Comparison of ENCODE assay signal across 27 cellular contexts in genomic region chr10:3273966-3274365, GRCh38.
"Had no signal": no experiment of that assay in that cellular context is flagged by ENCODE, and none has a peak within 500 bp of the region (broad histone marks: within the 10 kb centered on the region; RNA-seq: fewer than 3 reads in every experiment).

No MANE protein-coding gene starts in this region.

- H3K36me3 ChIP-seq: colonic mucosa, esophagus muscularis mucosa, gastroesophageal sphincter, heart left ventricle, suprapubic skin, transverse colon, vagina had no signal

- H3K36me3 Mint-ChIP-seq: naive B cell; natural killer cell treated with Interleukin-12 subunit alpha and Interleukin-12 subunit beta and Interleukin-15 and Interleukin-18, amount 100 ng/mL, for 72 hours had no signal

- H2AFZ ChIP-seq: hepatocyte had no signal

- H3K27me3 ChIP-seq: colonic mucosa, esophagus muscularis mucosa, gastroesophageal sphincter, heart left ventricle, hepatocyte, suprapubic skin, transverse colon, vagina had no signal

- ATAC-seq: foreskin keratinocyte; gastroesophageal sphincter; heart left ventricle; left lobe of liver; mucosa of descending colon; psoas muscle; right cardiac atrium; stimulated activated naive B cell treated with anti-CD40 and anti-IgM and Interleukin-4, amounts not matched to agents 10 μg/mL and 1 μg/mL and 100 μg/mL, for 72 hours had no signal

- H3K4me1 ChIP-seq: colonic mucosa, foreskin keratinocyte, psoas muscle, suprapubic skin, transverse colon, vagina had no signal

- H3K4me3 Mint-ChIP-seq: dendritic cell treated with granulocyte-macrophage colony-stimulating factor and Interleukin-4, amounts not matched to agents 40 ng/mL and 50 ng/mL, for 4 days; endodermal cell; mesothelial cell of epicardium; naive B cell; natural killer cell treated with Interleukin-12 subunit alpha and Interleukin-12 subunit beta and Interleukin-15 and Interleukin-18, amount 100 ng/mL, for 72 hours; stimulated activated naive B cell treated with anti-CD40 and anti-IgM and Interleukin-4, amounts not matched to agents 10 μg/mL and 1 μg/mL and 100 μg/mL, for 72 hours; stimulated activated naive CD8-positive, alpha-beta T cell treated with anti-CD3 and anti-CD28 coated beads, Interleukin-15, Interleukin-2, amounts not matched to agents 100 ng/mL and 50 ng/mL, for 24 hours had no signal

- H3K27ac ChIP-seq: colonic mucosa, esophagus muscularis mucosa, foreskin keratinocyte, gastroesophageal sphincter, heart left ventricle, hepatocyte, psoas muscle, suprapubic skin, transverse colon, vagina had no signal

- DNase-seq: colonic mucosa; effector CD8-positive, alpha-beta T cell; foreskin keratinocyte; heart left ventricle; kidney; mesenchymal stem cell; mucosa of descending colon; naive B cell; nucleus accumbens; psoas muscle; right cardiac atrium; small intestine; stimulated activated CD4-positive, alpha-beta T cell treated with anti-CD3 and anti-CD28 coated beads, Interleukin-15, amount 100 ng/mL, for 24 hours; stimulated activated CD4-positive, alpha-beta T cell treated with anti-CD3 and anti-CD28 coated beads, Interleukin-2, amount 100 ng/mL, for 48 hours; stimulated activated naive B cell treated with anti-CD40 and anti-IgM and Interleukin-4, amounts not matched to agents 10 μg/mL and 1 μg/mL and 100 μg/mL, for 72 hours; transverse colon had no signal

- H3K4me2 ChIP-seq: hepatocyte had no signal

- H3K4me3 ChIP-seq: colonic mucosa, esophagus muscularis mucosa, gastroesophageal sphincter, heart left ventricle, hepatocyte, mucosa of descending colon, psoas muscle, suprapubic skin, transverse colon, vagina had no signal

- H3K9me3 ChIP-seq: colonic mucosa, esophagus muscularis mucosa, gastroesophageal sphincter, heart left ventricle, mucosa of descending colon, psoas muscle, suprapubic skin, transverse colon, vagina had no signal

- H3K9me3 Mint-ChIP-seq: dendritic cell treated with granulocyte-macrophage colony-stimulating factor and Interleukin-4, amounts not matched to agents 40 ng/mL and 50 ng/mL, for 4 days; endodermal cell; natural killer cell treated with Interleukin-12 subunit alpha and Interleukin-12 subunit beta and Interleukin-15 and Interleukin-18, amount 100 ng/mL, for 72 hours; stimulated activated naive CD8-positive, alpha-beta T cell treated with anti-CD3 and anti-CD28 coated beads, Interleukin-15, Interleukin-2, amounts not matched to agents 100 ng/mL and 50 ng/mL, for 24 hours had no signal

- H3K27ac Mint-ChIP-seq: dendritic cell treated with granulocyte-macrophage colony-stimulating factor and Interleukin-4, amounts not matched to agents 40 ng/mL and 50 ng/mL, for 4 days; endodermal cell; mesothelial cell of epicardium; natural killer cell treated with Interleukin-12 subunit alpha and Interleukin-12 subunit beta and Interleukin-15 and Interleukin-18, amount 100 ng/mL, for 72 hours; stimulated activated naive B cell treated with anti-CD40 and anti-IgM and Interleukin-4, amounts not matched to agents 10 μg/mL and 1 μg/mL and 100 μg/mL, for 72 hours; stimulated activated naive CD8-positive, alpha-beta T cell treated with anti-CD3 and anti-CD28 coated beads, Interleukin-15, Interleukin-2, amounts not matched to agents 100 ng/mL and 50 ng/mL, for 24 hours had no signal

- H3K79me2 ChIP-seq: hepatocyte had no signal
